ENCODE assay signal across 2 cellular contexts in the genomic region with DNA sequence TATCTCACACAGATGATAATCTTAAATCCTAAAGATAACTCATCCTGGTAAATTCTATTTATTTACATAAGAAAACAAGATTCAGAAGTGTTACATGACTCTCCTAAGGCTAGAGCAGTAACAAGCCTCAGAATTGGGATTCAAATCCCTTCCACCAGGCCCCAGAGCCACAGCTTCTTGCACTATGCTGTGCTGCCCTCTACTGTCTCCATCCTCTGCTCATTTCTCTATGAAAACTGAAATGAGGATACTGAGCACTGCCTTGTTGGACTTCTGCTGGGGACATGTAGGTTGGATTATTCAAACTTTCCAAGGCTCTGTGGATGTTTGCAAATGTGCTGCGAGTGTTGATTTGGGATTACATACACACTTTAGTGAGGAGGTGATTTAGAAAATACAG.
TF ChIP-seq lines count a peak whose summit lies in the region.

No MANE protein-coding gene starts in this region.

TF ChIP-seq in GM12878, 131 proteins besides CTCF, POLR2A, EP300 and RAD21:
- TF ChIP-seq RFX5 (IDR thresholded peaks at IDR 0.05; ENCODE audit: low read depth, low read length) (no peak), HDAC6 (IDR thresholded peaks at IDR 0.05; ENCODE audit: unreplicated experiment) (no peak), TCF12 (IDR thresholded peaks at IDR 0.05; ENCODE audit: low read depth, low read length) (no peak), SMAD5 (IDR thresholded peaks at IDR 0.05; ENCODE audit: low read depth) (no peak), RELA (IDR thresholded peaks at IDR 0.05; ENCODE audit: borderline replicate concordance, partially characterized antibody) (no peak)
- TF ChIP-seq, protein P1, sequence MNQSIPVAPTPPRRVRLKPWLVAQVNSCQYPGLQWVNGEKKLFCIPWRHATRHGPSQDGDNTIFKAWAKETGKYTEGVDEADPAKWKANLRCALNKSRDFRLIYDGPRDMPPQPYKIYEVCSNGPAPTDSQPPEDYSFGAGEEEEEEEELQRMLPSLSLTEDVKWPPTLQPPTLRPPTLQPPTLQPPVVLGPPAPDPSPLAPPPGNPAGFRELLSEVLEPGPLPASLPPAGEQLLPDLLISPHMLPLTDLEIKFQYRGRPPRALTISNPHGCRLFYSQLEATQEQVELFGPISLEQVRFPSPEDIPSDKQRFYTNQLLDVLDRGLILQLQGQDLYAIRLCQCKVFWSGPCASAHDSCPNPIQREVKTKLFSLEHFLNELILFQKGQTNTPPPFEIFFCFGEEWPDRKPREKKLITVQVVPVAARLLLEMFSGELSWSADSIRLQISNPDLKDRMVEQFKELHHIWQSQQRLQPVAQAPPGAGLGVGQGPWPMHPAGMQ (IDR thresholded peaks at IDR 0.05; ENCODE audit: borderline replicate concordance) = no peak
- TF ChIP-seq, protein P2, sequence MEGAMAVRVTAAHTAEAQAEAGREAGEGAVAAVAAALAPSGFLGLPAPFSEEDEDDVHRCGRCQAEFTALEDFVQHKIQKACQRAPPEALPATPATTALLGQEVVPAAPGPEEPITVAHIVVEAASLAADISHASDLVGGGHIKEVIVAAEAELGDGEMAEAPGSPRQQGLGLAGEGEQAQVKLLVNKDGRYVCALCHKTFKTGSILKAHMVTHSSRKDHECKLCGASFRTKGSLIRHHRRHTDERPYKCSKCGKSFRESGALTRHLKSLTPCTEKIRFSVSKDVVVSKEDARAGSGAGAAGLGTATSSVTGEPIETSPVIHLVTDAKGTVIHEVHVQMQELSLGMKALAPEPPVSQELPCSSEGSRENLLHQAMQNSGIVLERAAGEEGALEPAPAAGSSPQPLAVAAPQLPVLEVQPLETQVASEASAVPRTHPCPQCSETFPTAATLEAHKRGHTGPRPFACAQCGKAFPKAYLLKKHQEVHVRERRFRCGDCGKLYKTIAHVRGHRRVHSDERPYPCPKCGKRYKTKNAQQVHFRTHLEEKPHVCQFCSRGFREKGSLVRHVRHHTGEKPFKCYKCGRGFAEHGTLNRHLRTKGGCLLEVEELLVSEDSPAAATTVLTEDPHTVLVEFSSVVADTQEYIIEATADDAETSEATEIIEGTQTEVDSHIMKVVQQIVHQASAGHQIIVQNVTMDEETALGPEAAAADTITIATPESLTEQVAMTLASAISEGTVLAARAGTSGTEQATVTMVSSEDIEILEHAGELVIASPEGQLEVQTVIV (IDR thresholded peaks at IDR 0.05; ENCODE audit: borderline replicate concordance, partially characterized antibody) = no peak
- TF ChIP-seq, protein P3, sequence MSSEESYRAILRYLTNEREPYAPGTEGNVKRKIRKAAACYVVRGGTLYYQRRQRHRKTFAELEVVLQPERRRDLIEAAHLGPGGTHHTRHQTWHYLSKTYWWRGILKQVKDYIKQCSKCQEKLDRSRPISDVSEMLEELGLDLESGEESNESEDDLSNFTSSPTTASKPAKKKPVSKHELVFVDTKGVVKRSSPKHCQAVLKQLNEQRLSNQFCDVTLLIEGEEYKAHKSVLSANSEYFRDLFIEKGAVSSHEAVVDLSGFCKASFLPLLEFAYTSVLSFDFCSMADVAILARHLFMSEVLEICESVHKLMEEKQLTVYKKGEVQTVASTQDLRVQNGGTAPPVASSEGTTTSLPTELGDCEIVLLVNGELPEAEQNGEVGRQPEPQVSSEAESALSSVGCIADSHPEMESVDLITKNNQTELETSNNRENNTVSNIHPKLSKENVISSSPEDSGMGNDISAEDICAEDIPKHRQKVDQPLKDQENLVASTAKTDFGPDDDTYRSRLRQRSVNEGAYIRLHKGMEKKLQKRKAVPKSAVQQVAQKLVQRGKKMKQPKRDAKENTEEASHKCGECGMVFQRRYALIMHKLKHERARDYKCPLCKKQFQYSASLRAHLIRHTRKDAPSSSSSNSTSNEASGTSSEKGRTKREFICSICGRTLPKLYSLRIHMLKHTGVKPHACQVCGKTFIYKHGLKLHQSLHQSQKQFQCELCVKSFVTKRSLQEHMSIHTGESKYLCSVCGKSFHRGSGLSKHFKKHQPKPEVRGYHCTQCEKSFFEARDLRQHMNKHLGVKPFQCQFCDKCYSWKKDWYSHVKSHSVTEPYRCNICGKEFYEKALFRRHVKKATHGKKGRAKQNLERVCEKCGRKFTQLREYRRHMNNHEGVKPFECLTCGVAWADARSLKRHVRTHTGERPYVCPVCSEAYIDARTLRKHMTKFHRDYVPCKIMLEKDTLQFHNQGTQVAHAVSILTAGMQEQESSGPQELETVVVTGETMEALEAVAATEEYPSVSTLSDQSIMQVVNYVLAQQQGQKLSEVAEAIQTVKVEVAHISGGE (CRISPR knock-in tag; IDR thresholded peaks at IDR 0.05) = no peak
TF ChIP-seq in GM12878: peak in this region for 0.

TF ChIP-seq in HepG2, 621 proteins besides CTCF, POLR2A, EP300 and RAD21:
- TF ChIP-seq, protein P4, sequence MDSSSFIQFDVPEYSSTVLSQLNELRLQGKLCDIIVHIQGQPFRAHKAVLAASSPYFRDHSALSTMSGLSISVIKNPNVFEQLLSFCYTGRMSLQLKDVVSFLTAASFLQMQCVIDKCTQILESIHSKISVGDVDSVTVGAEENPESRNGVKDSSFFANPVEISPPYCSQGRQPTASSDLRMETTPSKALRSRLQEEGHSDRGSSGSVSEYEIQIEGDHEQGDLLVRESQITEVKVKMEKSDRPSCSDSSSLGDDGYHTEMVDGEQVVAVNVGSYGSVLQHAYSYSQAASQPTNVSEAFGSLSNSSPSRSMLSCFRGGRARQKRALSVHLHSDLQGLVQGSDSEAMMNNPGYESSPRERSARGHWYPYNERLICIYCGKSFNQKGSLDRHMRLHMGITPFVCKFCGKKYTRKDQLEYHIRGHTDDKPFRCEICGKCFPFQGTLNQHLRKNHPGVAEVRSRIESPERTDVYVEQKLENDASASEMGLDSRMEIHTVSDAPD (CRISPR knock-in tag; IDR thresholded peaks at IDR 0.05) = no peak
- TF ChIP-seq SMC3 (IDR thresholded peaks at IDR 0.05; ENCODE audit: low read length) (peak; percentile 7; the same call in 1 of the 2 replicates), ZSCAN22 (CRISPR knock-in tag; IDR thresholded peaks at IDR 0.05) (no peak), STAG1 (CRISPR knock-in tag; IDR thresholded peaks at IDR 0.05) (peak; percentile 48), SCMH1 (CRISPR knock-in tag; IDR thresholded peaks at IDR 0.05; ENCODE audit: borderline replicate concordance) (no peak), MATR3 (CRISPR knock-in tag; IDR thresholded peaks at IDR 0.05) (no peak), HOXD1 (CRISPR knock-in tag; IDR thresholded peaks at IDR 0.05) (no peak), ATF7 (IDR thresholded peaks at IDR 0.05) (no peak), ATF7 (CRISPR knock-in tag; IDR thresholded peaks at IDR 0.05) (no peak)
